Comparison of ENCODE assay signal across 5 cellular contexts in genomic region chr6:65295812-65296211, GRCh38.
"Had no signal": no experiment of that assay in that cellular context is flagged by ENCODE, and none has a peak within 500 bp of the region (broad histone marks: within the 10 kb centered on the region; RNA-seq: fewer than 3 reads in every experiment).

No MANE protein-coding gene starts in this region.

- DNase-seq: H9, HCEC 1CT, IMR-90 had no signal

- H3K4me3 ChIP-seq: GM23338, K562 had no signal
